10 cellular contexts compared by ENCODE assay signal in the genomic region with DNA sequence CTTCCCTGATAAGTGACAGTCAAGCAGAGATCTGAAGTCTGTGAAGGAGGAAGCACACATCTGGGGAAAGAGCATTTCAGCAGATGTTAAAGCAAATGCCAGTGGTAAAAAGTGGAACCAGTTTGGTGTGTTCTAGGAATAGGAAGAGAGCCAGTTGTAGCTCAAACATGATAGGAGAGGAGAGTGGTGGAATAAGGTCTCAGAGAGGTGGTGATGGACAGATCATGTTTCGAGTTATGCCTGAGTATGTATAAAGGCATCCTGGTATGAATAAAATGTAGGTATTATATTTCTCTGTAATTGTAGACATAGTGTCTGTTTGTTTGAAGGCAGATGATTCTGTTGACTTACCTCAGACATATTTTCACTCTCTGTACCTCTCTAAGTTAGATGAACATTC.
"Had no signal": no experiment of that assay in that cellular context is flagged by ENCODE, and none has a peak within 500 bp of the region (broad histone marks: within the 10 kb centered on the region; RNA-seq: fewer than 3 reads in every experiment).

No MANE protein-coding gene starts in this region.

- H3K79me2 ChIP-seq: parathyroid adenoma had no signal

- H2AFZ ChIP-seq: parathyroid adenoma had no signal

- H3K27me3 ChIP-seq: heart right ventricle, stomach had no signal

- DNase-seq: activated CD4-positive, alpha-beta T cell treated with anti-CD3 and anti-CD28 coated beads for 4 hours; activated CD8-positive, alpha-beta memory T cell treated with anti-CD3 and anti-CD28 coated beads, Interleukin-2, amount 50 U/mL, for 4 hours; activated CD8-positive, alpha-beta T cell treated with anti-CD3 and anti-CD28 coated beads for 36 hours; activated naive CD4-positive, alpha-beta T cell; activated naive CD8-positive, alpha-beta T cell treated with anti-CD3 and anti-CD28 coated beads, Interleukin-2, amount 50 U/mL, for 24 hours; heart right ventricle; retina; stomach; WERI-Rb-1 had no signal

- H3K36me3 ChIP-seq: heart right ventricle, stomach, WERI-Rb-1 had no signal

- H3K9ac ChIP-seq: parathyroid adenoma had no signal

- H3K27ac ChIP-seq: heart right ventricle, parathyroid adenoma, stomach, WERI-Rb-1 had no signal

- H3K9me3 ChIP-seq: heart right ventricle, stomach had no signal

- H3K4me3 ChIP-seq: heart right ventricle, stomach had no signal

- H3K4me1 ChIP-seq: parathyroid adenoma, stomach had no signal
